Comparison of ENCODE assay signal across 9 cellular contexts in the genomic region with DNA sequence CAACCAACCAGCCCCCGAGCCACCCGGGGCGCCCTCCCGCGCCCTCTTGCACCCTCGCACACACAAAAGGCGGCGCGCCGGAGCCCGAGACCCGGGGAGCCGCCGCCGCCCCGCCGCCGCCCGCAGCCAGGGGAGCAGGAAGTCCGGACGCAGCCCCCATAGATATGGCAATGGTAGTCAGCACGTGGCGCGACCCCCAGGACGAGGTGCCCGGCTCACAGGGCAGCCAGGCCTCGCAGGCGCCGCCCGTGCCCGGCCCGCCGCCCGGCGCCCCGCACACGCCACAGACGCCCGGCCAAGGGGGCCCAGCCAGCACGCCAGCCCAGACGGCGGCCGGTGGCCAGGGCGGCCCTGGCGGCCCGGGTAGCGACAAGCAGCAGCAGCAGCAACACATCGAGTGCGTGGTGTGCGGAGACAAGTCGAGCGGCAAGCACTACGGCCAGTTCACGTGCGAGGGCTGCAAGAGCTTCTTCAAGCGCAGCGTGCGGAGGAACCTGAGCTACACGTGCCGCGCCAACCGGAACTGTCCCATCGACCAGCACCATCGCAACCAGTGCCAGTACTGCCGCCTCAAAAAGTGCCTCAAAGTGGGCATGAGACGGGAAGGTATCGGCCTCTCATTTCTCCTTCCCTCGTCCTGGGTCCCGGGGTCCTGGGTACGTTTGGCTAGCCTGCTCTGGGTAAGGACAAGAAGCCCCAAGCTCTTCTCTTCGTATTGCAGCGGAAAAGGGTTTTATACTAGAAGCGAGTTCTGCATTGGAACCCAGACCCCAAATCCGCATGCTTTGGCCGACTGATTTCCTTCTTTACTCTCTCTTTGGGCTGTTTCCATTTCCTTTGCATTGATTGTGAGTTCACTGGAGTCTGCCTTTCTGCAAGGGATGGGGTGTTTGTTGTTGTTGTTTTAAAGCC. TPM values are rescaled to one million over a fixed set of nuclear protein-coding genes. Genes with fewer than 3 reads are reported as not detected.
A peak's percentile ranks its signal among the peaks of the same experiment; 100 is the strongest.
DNase-seq lines count a peak whose midpoint lies in the region; ATAC-seq and TF ChIP-seq lines count a peak whose summit lies in the region.
"Had no signal": no experiment of that assay in that cellular context is flagged by ENCODE, and none has a peak within 500 bp of the region (broad histone marks: within the 10 kb centered on the region; RNA-seq: fewer than 3 reads in every experiment).

No MANE protein-coding gene starts in this region.

- no peaks in the 10 kb centered on the region; the same call in none of the 2 replicates for H3K4me1 ChIP-seq in BE2C
- peaks cover 57% of the 10 kb centered on the region for H3K4me1 ChIP-seq in HUES6 (ENCODE audit: control insufficient read depth, insufficient read depth, low read length)
- peaks cover 26% of the 10 kb centered on the region for H3K4me1 ChIP-seq in adipocyte (ENCODE audit: control insufficient read depth, insufficient read depth, low read length)
- H3K4me1 ChIP-seq in iPS-20b (ENCODE audit: insufficient read depth, low read length), result peaks cover 21% of the 10 kb centered on the region

- H3K27ac Mint-ChIP-seq in stimulated activated naive CD8-positive, alpha-beta T cell treated with anti-CD3 and anti-CD28 coated beads, Interleukin-15, amount 100 ng/mL, for 72 hours, result no peak overlapping the region

- in situ Hi-C loops in KBM-7 (cut with MboI; ENCODE audit: low pct_unique_long_range_greater_than_20kb, low sequenced_read_pairs), result loop anchor here (25.0 kb wide), 1 partner anchor 1070 kb away; no protein-coding TSS in a partner anchor

- H3K9me3 ChIP-seq in BE2C (no peaks in the 10 kb centered on the region), HUES6 (ENCODE audit: control insufficient read depth, insufficient read depth, low read depth, low read length) (no peaks in the 10 kb centered on the region), adipocyte (ENCODE audit: control insufficient read depth, low read length) (no peaks in the 10 kb centered on the region), iPS-20b (ENCODE audit: insufficient read depth, low read depth, low read length) (no peaks in the 10 kb centered on the region; the same call in 1 of the 2 replicates)
- H3K9me3 ChIP-seq: neutrophil had no signal

- ATAC-seq in stimulated activated naive CD8-positive, alpha-beta T cell treated with anti-CD3 and anti-CD28 coated beads, Interleukin-15, amount 100 ng/mL, for 72 hours, result no peak

- peaks cover 36% of the 10 kb centered on the region for H3K36me3 ChIP-seq in BE2C
- no peaks in the 10 kb centered on the region for H3K36me3 ChIP-seq in HUES6 (ENCODE audit: control insufficient read depth, insufficient read depth, low read length)
- peaks cover 35% of the 10 kb centered on the region for H3K36me3 ChIP-seq in adipocyte (ENCODE audit: control insufficient read depth, insufficient read depth, low read length, severe bottlenecking)
- H3K36me3 ChIP-seq in iPS-20b (ENCODE audit: insufficient read depth, low read depth, low read length), result no peaks in the 10 kb centered on the region
- H3K36me3 ChIP-seq: neutrophil had no signal

- H3K27ac ChIP-seq in HUES6 (ENCODE audit: low read depth, low read length) (no peak overlapping the region), iPS-20b (ENCODE audit: low read length) (no peak overlapping the region)
- H3K27ac ChIP-seq: neutrophil had no signal

- DNase-seq in BE2C (peak; percentile 61), adipocyte (ENCODE audit: low read depth) (peak; percentile 38), KBM-7 (no peak), AG20443 (ENCODE audit: low spot score) (no peak), cortex of kidney (lab: John Stamatoyannopoulos, UW) (no peak)
- no peak for DNase-seq in stimulated activated naive CD8-positive, alpha-beta T cell treated with anti-CD3 and anti-CD28 coated beads, Interleukin-15, amount 100 ng/mL, for 72 hours

- H3K4me3 ChIP-seq in BE2C (ENCODE audit: low read depth, low read length), result peak overlapping the region; percentile 74
- H3K4me3 ChIP-seq in HUES6 (ENCODE audit: low read depth, low read length), result peak overlapping the region; percentile 59
- H3K4me3 ChIP-seq in adipocyte (ENCODE audit: low read length), result peak overlapping the region; percentile 97
- H3K4me3 ChIP-seq in iPS-20b (ENCODE audit: low read length), result peak overlapping the region; percentile 56

- peaks cover 99% of the 10 kb centered on the region for H3K27me3 Mint-ChIP-seq in stimulated activated naive CD8-positive, alpha-beta T cell treated with anti-CD3 and anti-CD28 coated beads, Interleukin-15, amount 100 ng/mL, for 72 hours

- peaks cover 38% of the 10 kb centered on the region for H3K4me1 Mint-ChIP-seq in stimulated activated naive CD8-positive, alpha-beta T cell treated with anti-CD3 and anti-CD28 coated beads, Interleukin-15, amount 100 ng/mL, for 72 hours

- no peak for TF ChIP-seq CTCF in BE2C (IDR thresholded peaks at IDR 0.05; ENCODE audit: low read depth, low read length)

- H3K9ac ChIP-seq in HUES6 (ENCODE audit: low read length), result no peak overlapping the region
- H3K9ac ChIP-seq in adipocyte (ENCODE audit: low read length), result peak overlapping the region; percentile 99
- no peak overlapping the region for H3K9ac ChIP-seq in iPS-20b (ENCODE audit: low read depth, low read length)

- peak overlapping the region; percentile 67 to 84 for H3K4me3 Mint-ChIP-seq in stimulated activated naive CD8-positive, alpha-beta T cell treated with anti-CD3 and anti-CD28 coated beads, Interleukin-15, amount 100 ng/mL, for 72 hours

- H3K27me3 ChIP-seq in BE2C (no peaks in the 10 kb centered on the region), HUES6 (ENCODE audit: control insufficient read depth, insufficient read depth, low read length) (peaks cover 95% of the 10 kb centered on the region), adipocyte (replicated peaks; ENCODE audit: control insufficient read depth, insufficient read depth, low read length) (no peaks in the 10 kb centered on the region), iPS-20b (ENCODE audit: insufficient read depth, low read length) (peaks cover 95% of the 10 kb centered on the region)

- H3K9me3 Mint-ChIP-seq in stimulated activated naive CD8-positive, alpha-beta T cell treated with anti-CD3 and anti-CD28 coated beads, Interleukin-15, amount 100 ng/mL, for 72 hours, result no peaks in the 10 kb centered on the region

RNA-seq across cellular contexts. Expression of gene NR2F2, which starts 1.7 kb away (rescaled TPM):
- 82.4 TPM for polyA plus RNA-seq in BE2C (2012; ENCODE audit: insufficient read depth, insufficient read length, low read depth)

Comparison
In these comparisons a context has a peak if more than half of its experiments do, and no peak if none do; other contexts are left out.
1. DNase-seq: peak in BE2C (single experiment) and adipocyte (single experiment); none in stimulated activated naive CD8-positive, alpha-beta T cell treated with anti-CD3 and anti-CD28 coated beads, Interleukin-15, amount 100 ng/mL, for 72 hours (0 of 2), KBM-7 (single experiment), AG20443 (single experiment) and cortex of kidney (single experiment).
2. Peak in every context shown above with its lines, with median percentiles within 50 percentile points of each other: H3K4me3 ChIP-seq.